In genomic region chr14:103384450-103385152, GRCh38 we compare ENCODE assay signal across 8 cellular contexts. TPM values are rescaled to one million over a fixed set of nuclear protein-coding genes. Genes with fewer than 3 reads are reported as not detected.
DNase-seq lines count a peak whose midpoint lies in the region; ATAC-seq, FAIRE-seq and TF ChIP-seq lines count a peak whose summit lies in the region.

No MANE protein-coding gene starts in this region.

- peak overlapping the region; percentile 15; the same call in 1 of the 2 replicates for H3K18ac ChIP-seq in H1 (ENCODE audit: extremely low read depth, low read length)

- peak; percentile 5 for ATAC-seq in GM19467 (IDR thresholded peaks at IDR 0.05; ENCODE audit: unreplicated experiment)

- no peak for TF ChIP-seq RAD21 in H1 (IDR thresholded peaks at IDR 0.05 in 1 of 2, conservative IDR thresholded peaks at IDR 0.05 in 1 of 2; ENCODE audit: low read depth in 2 of 2, low read length in 2 of 2)

- H3K36me3 ChIP-seq in H1 (ENCODE audit: control insufficient read depth in 2 of 4, insufficient read depth in 4 of 4, low read length in 3 of 4) (no peaks in the 10 kb centered on the region), neural progenitor cell (no peaks in the 10 kb centered on the region)

- no peak overlapping the region for H4K91ac ChIP-seq in H1 (replicated peaks; ENCODE audit: insufficient read length, low read length)

- H3K23me2 ChIP-seq in H1 (ENCODE audit: low read depth, low read length), result peaks cover 14% of the 10 kb centered on the region

- no peak overlapping the region; the same call in 1 of the 2 replicates for H2BK5ac ChIP-seq in H1 (ENCODE audit: low read depth, low read length)

- H3K27ac Mint-ChIP-seq in neural progenitor cell, result peak overlapping the region; percentile 69

- TF ChIP-seq CTCF in 22Rv1 (IDR thresholded peaks at IDR 0.05) (no peak), NB4 (IDR thresholded peaks at IDR 0.05; ENCODE audit: low read depth, low read length) (no peak), H1 (IDR thresholded peaks at IDR 0.05; ENCODE audit: control extremely low read depth in 1 of 3, insufficient read depth in 1 of 3, low read depth in 1 of 3, low read length in 3 of 3) (no peak), neural progenitor cell (IDR thresholded peaks at IDR 0.05) (no peak)

- 16% methylated on average over 31 of the region's 31 CpGs; no CpG with 5 or more reads in 1 of the 2 experiments for WGBS in H1 (ENCODE audit: extremely low coverage in 1 of 2, insufficient coverage in 1 of 2, insufficient read length in 1 of 2, insufficient replicate concordance in 2 of 2, low coverage in 1 of 2, low lambda C conversion rate in 2 of 2, missing lambda C conversion rate in 1 of 2), 2 experiments

- CTCF ChIA-PET in H1 (lab: Charles Lee; ENCODE audit: partially characterized antibody), result interaction anchor here (0.8 to 1.7 kb wide), 6 partner anchors 8 to 121 kb away, joined by 3 to 5 read pairs (median 5); no protein-coding TSS in a partner anchor

- H4K8ac ChIP-seq in H1 (ENCODE audit: extremely low read depth, insufficient read depth, low read length), result peak overlapping the region; percentile 88; the same call in 1 of the 2 replicates

- H3K4me2 ChIP-seq in H1 (ENCODE audit: insufficient read depth in 1 of 2, low read depth in 2 of 2, low read length in 2 of 2), result peak overlapping the region; percentile 86 to 93
- H3K4me2 ChIP-seq in neural progenitor cell, result peak overlapping the region; percentile 84

- H3F3A ChIP-seq in neural progenitor cell (ENCODE audit: low read depth), result peaks cover 25% of the 10 kb centered on the region

- H3K14ac ChIP-seq in H1 (ENCODE audit: insufficient read length), result no peak overlapping the region

- DNase-seq in NB4 (ENCODE audit: low read depth) (no peak), H1 (ENCODE audit: low read depth in 1 of 2, low spot score in 2 of 2) (no peak), neural progenitor cell (ENCODE audit: low spot score) (peak; percentile 17), NCI-H128 (lab: John Stamatoyannopoulos, UW; ENCODE audit: unreplicated experiment) (no peak), kidney tubule cell (ENCODE audit: low spot score) (no peak), OCI-M1 (lab: John Stamatoyannopoulos, UW) (no peak)

- no peak overlapping the region for H3K23ac ChIP-seq in H1 (ENCODE audit: insufficient read length)

- POLR2A ChIA-PET in H1 (lab: Charles Lee; ENCODE audit: partially characterized antibody), result interaction anchor here (0.6 to 2.5 kb wide), 6 partner anchors 12 to 53 kb away, joined by 3 to 18 read pairs (median 4); partner anchors contain the start of gene EIF5

- H2BK20ac ChIP-seq in H1 (ENCODE audit: low read length), result no peak overlapping the region

- no peak overlapping the region for H2BK12ac ChIP-seq in H1 (ENCODE audit: low read depth, low read length)

- no peak overlapping the region for H3K4ac ChIP-seq in H1 (replicated peaks; ENCODE audit: insufficient read length, low read depth, low read length)

- H2BK120ac ChIP-seq in H1 (replicated peaks; ENCODE audit: low read depth, low read length), result no peak overlapping the region

- no peak overlapping the region for H3K56ac ChIP-seq in H1 (replicated peaks; ENCODE audit: insufficient read length, low read depth, low read length)

- no peak overlapping the region for H2AK5ac ChIP-seq in H1 (ENCODE audit: low read depth, low read length)

- H4K5ac ChIP-seq in H1 (ENCODE audit: insufficient read length, low read depth, low read length), result no peak overlapping the region

- peaks cover 5% of the 10 kb centered on the region for H3K36me3 Mint-ChIP-seq in neural progenitor cell

- peak overlapping the region; percentile 56 for H3K4me3 ChIP-seq in NB4 (ENCODE audit: low read depth, low read length)
- H3K4me3 ChIP-seq in H1 (ENCODE audit: extremely low read depth in 1 of 4, insufficient read depth in 2 of 4, low read depth in 3 of 4, low read length in 4 of 4), result peak overlapping the region; percentile 82 to 91 (median 88)
- H3K4me3 ChIP-seq in neural progenitor cell, result peak overlapping the region; percentile 91

- H2AFZ ChIP-seq in H1 (ENCODE audit: low read length), result peak overlapping the region; percentile 73
- H2AFZ ChIP-seq in neural progenitor cell (replicated peaks), result peak overlapping the region; percentile 89

- no peak for TF ChIP-seq POLR2A in NB4 (IDR thresholded peaks at IDR 0.05; ENCODE audit: extremely low read depth, insufficient read length)
- TF ChIP-seq POLR2A in H1 (IDR thresholded peaks at IDR 0.05; ENCODE audit: control extremely low read depth in 1 of 2, low read depth in 2 of 2, low read length in 2 of 2), result no peak

- H3K79me2 ChIP-seq in H1 (ENCODE audit: control insufficient read depth in 1 of 2, insufficient read depth in 2 of 2, low read length in 2 of 2) (peaks cover 24 to 38% of the 10 kb centered on the region in 2 experiments), neural progenitor cell (ENCODE audit: low read depth) (peaks cover 43% of the 10 kb centered on the region)

- H3K27me3 ChIP-seq in H1 (replicated peaks in 1 of 4; ENCODE audit: control insufficient read depth in 3 of 4, extremely low read depth in 1 of 4, insufficient read depth in 3 of 4, low read length in 3 of 4) (peaks cover 0 to 10% (median 5%) of the 10 kb centered on the region in 4 experiments; a peak in 3 of 7 replicates), neural progenitor cell (peaks cover 20% of the 10 kb centered on the region)

- peak overlapping the region in 1 of 4 experiments; percentile 4; a peak in 1 of 7 replicates for H3K9ac ChIP-seq in H1 (replicated peaks in 1 of 4; ENCODE audit: extremely low read depth in 1 of 4, low read depth in 3 of 4, low read length in 3 of 4)
- no peak overlapping the region for H3K9ac ChIP-seq in neural progenitor cell

- H3K79me1 ChIP-seq in H1 (ENCODE audit: low read depth, low read length), result no peaks in the 10 kb centered on the region; the same call in 1 of the 2 replicates

- no peaks in the 10 kb centered on the region for H3K9me3 ChIP-seq in H1 (ENCODE audit: insufficient read depth in 2 of 2, low read depth in 1 of 2, low read length in 1 of 2)
- H3K9me3 ChIP-seq in neural progenitor cell (ENCODE audit: low read depth), result no peaks in the 10 kb centered on the region

- H3K4me3 Mint-ChIP-seq in neural progenitor cell, result peak overlapping the region; percentile 91

- peaks cover 17% of the 10 kb centered on the region for H3K4me1 Mint-ChIP-seq in neural progenitor cell

- H3K27ac ChIP-seq in 22Rv1, result peak overlapping the region; percentile 85
- H3K27ac ChIP-seq in H1 (ENCODE audit: low read depth, low read length), result 0 out of 2 replicates have a peak overlapping the region, but pooled peaks have one; percentile 32
- no peak overlapping the region for H3K27ac ChIP-seq in neural progenitor cell

- H3K4me1 ChIP-seq in H1 (replicated peaks in 1 of 4; ENCODE audit: control insufficient read depth in 3 of 4, insufficient read depth in 4 of 4, low read length in 3 of 4) (peaks cover 0 to 8% (median 4%) of the 10 kb centered on the region in 4 experiments; a peak in 5 of 7 replicates), neural progenitor cell (peaks cover 5% of the 10 kb centered on the region)

- H2BK15ac ChIP-seq in H1 (ENCODE audit: low read length), result no peak overlapping the region

- FAIRE-seq in H1 (lab: Jason Lieb, UNC), result no peak

- no peak for TF ChIP-seq EP300 in H1 (IDR thresholded peaks at IDR 0.05; ENCODE audit: borderline replicate concordance in 1 of 2, low read depth in 2 of 2, low read length in 2 of 2)

- peaks cover 8% of the 10 kb centered on the region for H3K27me3 Mint-ChIP-seq in neural progenitor cell (ENCODE audit: insufficient read depth, low read depth)

- H4K20me1 ChIP-seq in H1 (replicated peaks in 1 of 2; ENCODE audit: control insufficient read depth in 1 of 2, insufficient read depth in 2 of 2, low read length in 2 of 2) (peaks cover 9 to 17% of the 10 kb centered on the region in 2 experiments), neural progenitor cell (ENCODE audit: low read depth) (peaks cover 35% of the 10 kb centered on the region)

- H3K9me3 Mint-ChIP-seq in neural progenitor cell, result no peaks in the 10 kb centered on the region

TF ChIP-seq in H1, 55 proteins besides CTCF, POLR2A, EP300 and RAD21 (continues in another document):
- TF ChIP-seq SAP30 (IDR thresholded peaks at IDR 0.05; ENCODE audit: insufficient read depth, insufficient replicate concordance, low read length) (peak; percentile 34), ATF3 (IDR thresholded peaks at IDR 0.05; ENCODE audit: insufficient read depth, low read depth, low read length) (no peak)

RNA-seq across cellular contexts. Expression of gene MARK3, which starts 0.6 kb away (rescaled TPM):
- total RNA-seq in H1 (2021; fragmentation: NEBNext Ultra II Directional; extraction: Animal tissue kit (Norgen Biotek cat#: 25700)), result 76.6 and 76.9 TPM in 2 replicates
- polyA plus RNA-seq in H1 (2011; rRNA removed), result 37.6 and 39.4 TPM in 2 replicates
- polyA plus RNA-seq in H1 (2011; cell fraction: cytosol; rRNA removed), result 58.3 TPM
- polyA plus RNA-seq in H1 (2011; cell fraction: nucleus; rRNA removed), result 56.3 TPM
- 59.9 to 69.8 TPM (median 62.5 TPM) in 4 replicates for polyA plus RNA-seq in H1 (2012, experiment 1 of 2)
- polyA plus RNA-seq in H1 (2012, experiment 2 of 2), result 9.7 TPM
- polyA plus RNA-seq in H1 (2013, experiment 1 of 2), result 42.6 TPM
- 40.8 TPM for polyA plus RNA-seq in H1 (2013, experiment 2 of 2)
- polyA minus RNA-seq in H1 (2011; rRNA and poly(A)+ RNA removed), result 67.6 and 67.8 TPM in 2 replicates
- polyA minus RNA-seq in H1 (2011; cell fraction: cytosol; rRNA and poly(A)+ RNA removed), result 37.8 TPM
- 75.3 TPM for polyA minus RNA-seq in H1 (2011; cell fraction: nucleus; rRNA and poly(A)+ RNA removed)
- total RNA-seq in neural progenitor cell (ENCODE audit: low replicate concordance), result 80.7 and 91.0 TPM in 2 replicates

RNA-seq across cellular contexts. Expression of gene EIF5, which starts 50.6 kb away (rescaled TPM):
- total RNA-seq in H1 (2021; fragmentation: NEBNext Ultra II Directional; extraction: Animal tissue kit (Norgen Biotek cat#: 25700)), result 323 and 328 TPM in 2 replicates
- 179 and 184 TPM in 2 replicates for polyA plus RNA-seq in H1 (2011; rRNA removed)
- 254 TPM for polyA plus RNA-seq in H1 (2011; cell fraction: cytosol; rRNA removed)
- polyA plus RNA-seq in H1 (2011; cell fraction: nucleus; rRNA removed), result 169 TPM
- polyA plus RNA-seq in H1 (2012, experiment 1 of 2), result 243 to 415 TPM (median 345 TPM) in 4 replicates
- polyA plus RNA-seq in H1 (2012, experiment 2 of 2), result 24.0 TPM
- polyA plus RNA-seq in H1 (2013, experiment 1 of 2), result 314 TPM
- 325 TPM for polyA plus RNA-seq in H1 (2013, experiment 2 of 2)
- 277 and 334 TPM in 2 replicates for polyA minus RNA-seq in H1 (2011; rRNA and poly(A)+ RNA removed)
- 213 TPM for polyA minus RNA-seq in H1 (2011; cell fraction: cytosol; rRNA and poly(A)+ RNA removed)
- 361 TPM for polyA minus RNA-seq in H1 (2011; cell fraction: nucleus; rRNA and poly(A)+ RNA removed)
- total RNA-seq in neural progenitor cell (ENCODE audit: low replicate concordance), result 216 and 257 TPM in 2 replicates
